16 cellular contexts compared by ENCODE assay signal in the genomic region with DNA sequence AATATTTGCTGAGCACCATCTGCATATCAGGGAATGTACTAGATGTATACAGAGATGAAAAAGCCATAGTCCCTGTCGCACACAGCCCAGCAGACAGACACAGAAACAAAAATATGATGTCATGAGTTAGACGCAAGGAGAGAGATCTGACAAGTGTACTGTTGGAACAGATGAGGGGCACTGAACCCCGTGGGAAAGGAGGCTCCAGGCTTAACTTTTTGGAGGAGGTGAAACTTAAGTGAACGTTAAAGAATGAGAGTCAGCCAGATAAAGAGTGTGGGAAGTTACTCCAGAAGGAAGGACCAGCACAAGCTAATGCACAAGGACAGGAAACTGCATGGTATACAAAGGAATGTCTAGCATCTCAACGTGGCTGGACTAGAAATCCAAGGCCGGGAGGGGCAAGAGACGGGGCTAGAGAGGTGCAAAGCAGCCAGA. TPM values are rescaled to one million over a fixed set of nuclear protein-coding genes. Genes with fewer than 3 reads are reported as not detected.
DNase-seq lines count a peak whose midpoint lies in the region; ATAC-seq and TF ChIP-seq lines count a peak whose summit lies in the region.
"Had no signal": no experiment of that assay in that cellular context is flagged by ENCODE, and none has a peak within 500 bp of the region (broad histone marks: within the 10 kb centered on the region; RNA-seq: fewer than 3 reads in every experiment).

No MANE protein-coding gene starts in this region.

- intact Hi-C loops in CD8-positive, alpha-beta T cell (cut with DNase I, micrococcal nuclease) = loop anchor here in 1 of 2 experiments (1.0 to 10.0 kb wide), 2 partner anchors 70 to 113 kb away; no protein-coding TSS in a partner anchor
- intact Hi-C loops in PC-3 (cut with micrococcal nuclease) = no loop called here

- no peak for DNase-seq in CD8-positive, alpha-beta T cell
- DNase-seq in RWPE2 (ENCODE audit: low spot score) (no peak), fibroblast of lung (ENCODE audit: low read depth in 2 of 2) (peak in 1 of 2 donors; percentile 92), osteoblast (ENCODE audit: insufficient read length, low spot score, missing footprints) (peak; percentile 86), inferior parietal cortex (ENCODE audit: extremely low spot score) (no peak), PC-3 (no peak)
- DNase-seq in activated CD8-positive, alpha-beta memory T cell treated with anti-CD3 and anti-CD28 coated beads, Interleukin-2, amount 50 U/mL, for 48 hours = no peak
- DNase-seq: esophagus squamous epithelium, NCI-H1694 treated with DMSO at 0.1 percent for 48 hours, NCI-H524 had no signal

- H3K9ac ChIP-seq in fibroblast of lung (ENCODE audit: insufficient read depth, low read length) (no peak overlapping the region), PC-3 (ENCODE audit: low read length) (no peak overlapping the region)

- H3K4me3 Mint-ChIP-seq in CD8-positive, alpha-beta T cell = no peak overlapping the region
- H3K4me3 Mint-ChIP-seq: activated T-helper 1 cell treated with anti-CD3 and anti-CD28 coated beads, Interleukin-12 subunit alpha, Interleukin-12 subunit beta, Interleukin-2, Interleukin-4 antibody, amounts not matched to agents 30 ng/mL and 10 ng/mL and 1 ng/mL, durations not matched to agents 14 hours and 24 hours and 36 hours; stimulated activated effector memory CD8-positive, alpha-beta T cell treated with anti-CD3 and anti-CD28 coated beads, Interleukin-12 subunit alpha, Interleukin-12 subunit beta, amount 100 ng/mL, for 72 hours had no signal

- peaks cover 10% of the 10 kb centered on the region for H3K36me3 Mint-ChIP-seq in CD8-positive, alpha-beta T cell
- H3K36me3 Mint-ChIP-seq: stimulated activated effector memory CD8-positive, alpha-beta T cell treated with anti-CD3 and anti-CD28 coated beads, Interleukin-12 subunit alpha, Interleukin-12 subunit beta, amount 100 ng/mL, for 72 hours had no signal

- no peak for TF ChIP-seq CTCF in CD8-positive, alpha-beta T cell (IDR thresholded peaks at IDR 0.05)
- TF ChIP-seq CTCF in RWPE2 (IDR thresholded peaks at IDR 0.05; ENCODE audit: poor library complexity, severe bottlenecking) = no peak
- TF ChIP-seq CTCF in fibroblast of lung (conservative IDR thresholded peaks at IDR 0.05 in 1 of 2, IDR thresholded peaks at IDR 0.05 in 1 of 2; ENCODE audit: low read depth in 1 of 2, low read length in 2 of 2) = no peak
- no peak for TF ChIP-seq CTCF in osteoblast (IDR thresholded peaks at IDR 0.05; ENCODE audit: extremely low read depth, low read depth, low read length)
- no peak for TF ChIP-seq CTCF in PC-3 (conservative IDR thresholded peaks at IDR 0.05; ENCODE audit: low read depth, low read length)

- no peak for ATAC-seq in CD8-positive, alpha-beta T cell
- ATAC-seq in RWPE2 (ENCODE audit: low read depth) (no peak), HG03175 (IDR thresholded peaks at IDR 0.05; ENCODE audit: unreplicated experiment) (no peak), PC-3 (no peak)
- ATAC-seq: GM12878, Panc1 had no signal

- H3K27ac ChIP-seq in CD8-positive, alpha-beta T cell (ENCODE audit: low read depth, low read length) = no peak overlapping the region
- peak overlapping the region; percentile 98 for H3K27ac ChIP-seq in RWPE2 (ENCODE audit: poor library complexity, severe bottlenecking)
- H3K27ac ChIP-seq in fibroblast of lung (ENCODE audit: insufficient read depth, low read length) = peak overlapping the region; percentile 24
- H3K27ac ChIP-seq in osteoblast (ENCODE audit: low read depth, low read length) = peak overlapping the region; percentile 91
- no peak overlapping the region for H3K27ac ChIP-seq in PC-3 (ENCODE audit: low read length)
- H3K27ac ChIP-seq: vagina had no signal

- H3K79me2 ChIP-seq in fibroblast of lung (ENCODE audit: control insufficient read depth, insufficient read depth, low read length) = peaks cover 24% of the 10 kb centered on the region
- peaks cover 27% of the 10 kb centered on the region for H3K79me2 ChIP-seq in osteoblast (ENCODE audit: insufficient read depth, low read length)
- H3K79me2 ChIP-seq in PC-3 (ENCODE audit: low read length) = peaks cover 28% of the 10 kb centered on the region

- CTCF ChIA-PET in CD8-positive, alpha-beta T cell (lab: Charles Lee) = interaction anchor here (1.1 to 2.1 kb wide), 4 partner anchors 18 to 70 kb away, joined by 3 to 8 read pairs (median 5); no protein-coding TSS in a partner anchor
- CTCF ChIA-PET in PC-3 (lab: Charles Lee) = no interaction called here

- H3K4me1 ChIP-seq in CD8-positive, alpha-beta T cell (ENCODE audit: insufficient read depth, low read length) = peaks cover 23% of the 10 kb centered on the region
- H3K4me1 ChIP-seq in RWPE2 (ENCODE audit: insufficient read depth, poor library complexity, severe bottlenecking) = peaks cover 26% of the 10 kb centered on the region
- H3K4me1 ChIP-seq in fibroblast of lung (ENCODE audit: control insufficient read depth, extremely low read depth, insufficient read depth, low read length) = peaks cover 33% of the 10 kb centered on the region
- H3K4me1 ChIP-seq in osteoblast (ENCODE audit: insufficient read depth, low read length) = peaks cover 43% of the 10 kb centered on the region
- peaks cover 17% of the 10 kb centered on the region for H3K4me1 ChIP-seq in PC-3 (ENCODE audit: insufficient read depth, low read length)

- no TSS peak for BruUV-seq in PC-3 (replicated peaks; lab: Mats Ljungman, UMichigan)

- no peaks in the 10 kb centered on the region for H3K27me3 ChIP-seq in CD8-positive, alpha-beta T cell (ENCODE audit: insufficient read depth, low read length)
- H3K27me3 ChIP-seq in RWPE2 (ENCODE audit: insufficient read depth, poor library complexity, severe bottlenecking) (no peaks in the 10 kb centered on the region), fibroblast of lung (ENCODE audit: control insufficient read depth, insufficient read depth, low read length) (no peaks in the 10 kb centered on the region), osteoblast (ENCODE audit: insufficient read depth, low read length) (no peaks in the 10 kb centered on the region), PC-3 (ENCODE audit: low read length) (no peaks in the 10 kb centered on the region)
- H3K27me3 ChIP-seq: esophagus squamous epithelium, vagina had no signal

- H2AFZ ChIP-seq in fibroblast of lung (ENCODE audit: low read length) (no peak overlapping the region), osteoblast (ENCODE audit: low read length) (no peak overlapping the region), PC-3 (ENCODE audit: low read length) (no peak overlapping the region)

- H3K9me2 ChIP-seq in PC-3 (replicated peaks; ENCODE audit: low read length) = no peaks in the 10 kb centered on the region

- H3K27ac Mint-ChIP-seq in CD8-positive, alpha-beta T cell = peak overlapping the region; percentile 83
- H3K27ac Mint-ChIP-seq: activated T-helper 1 cell treated with anti-CD3 and anti-CD28 coated beads, Interleukin-12 subunit alpha, Interleukin-12 subunit beta, Interleukin-2, Interleukin-4 antibody, amounts not matched to agents 30 ng/mL and 10 ng/mL and 1 ng/mL, durations not matched to agents 14 hours and 24 hours and 36 hours; stimulated activated effector memory CD8-positive, alpha-beta T cell treated with anti-CD3 and anti-CD28 coated beads, Interleukin-12 subunit alpha, Interleukin-12 subunit beta, amount 100 ng/mL, for 72 hours had no signal

- peaks cover 36% of the 10 kb centered on the region for H3K4me1 Mint-ChIP-seq in CD8-positive, alpha-beta T cell (ENCODE audit: low read depth)

- H3K4me2 ChIP-seq in fibroblast of lung (ENCODE audit: extremely low read depth, insufficient read depth, low read length) (peak overlapping the region; percentile 42), osteoblast (ENCODE audit: insufficient read depth, low read length) (peak overlapping the region; percentile 22), PC-3 (ENCODE audit: low read length) (no peak overlapping the region)

- no peaks in the 10 kb centered on the region for H3K9me3 ChIP-seq in CD8-positive, alpha-beta T cell (ENCODE audit: low read length)
- H3K9me3 ChIP-seq in RWPE2 (ENCODE audit: severe bottlenecking) = no peaks in the 10 kb centered on the region
- no peaks in the 10 kb centered on the region for H3K9me3 ChIP-seq in fibroblast of lung (ENCODE audit: control insufficient read depth, insufficient read depth, low read depth, low read length)
- no peaks in the 10 kb centered on the region for H3K9me3 ChIP-seq in osteoblast (ENCODE audit: low read depth, low read length)
- H3K9me3 ChIP-seq in PC-3 (ENCODE audit: low read length) = no peaks in the 10 kb centered on the region
- H3K9me3 ChIP-seq: esophagus squamous epithelium, vagina had no signal

- H3K27me3 Mint-ChIP-seq in CD8-positive, alpha-beta T cell (ENCODE audit: low read depth) = no peaks in the 10 kb centered on the region

- H4K20me1 ChIP-seq in fibroblast of lung (ENCODE audit: control insufficient read depth, extremely low read depth, insufficient read depth, low read length) (no peaks in the 10 kb centered on the region), osteoblast (ENCODE audit: insufficient read depth, low read length) (no peaks in the 10 kb centered on the region), PC-3 (ENCODE audit: low read length) (peaks cover 9% of the 10 kb centered on the region)

- H3K4me3 ChIP-seq in CD8-positive, alpha-beta T cell (ENCODE audit: low read depth, low read length) = no peak overlapping the region
- H3K4me3 ChIP-seq in RWPE2 (ENCODE audit: severe bottlenecking) = no peak overlapping the region
- H3K4me3 ChIP-seq in fibroblast of lung (replicated peaks in 1 of 4; ENCODE audit: control extremely low read depth in 1 of 4, insufficient read depth in 1 of 4, low read depth in 3 of 4, low read length in 4 of 4) = no peak overlapping the region
- H3K4me3 ChIP-seq in osteoblast (ENCODE audit: insufficient read depth, low read length) = peak overlapping the region; percentile 21
- H3K4me3 ChIP-seq in PC-3 (ENCODE audit: low read length) = no peak overlapping the region
- H3K4me3 ChIP-seq: esophagus squamous epithelium, GM12878, vagina had no signal

- no peaks in the 10 kb centered on the region for H3K9me3 Mint-ChIP-seq in CD8-positive, alpha-beta T cell
- H3K9me3 Mint-ChIP-seq: activated T-helper 1 cell treated with anti-CD3 and anti-CD28 coated beads, Interleukin-12 subunit alpha, Interleukin-12 subunit beta, Interleukin-2, Interleukin-4 antibody, amounts not matched to agents 30 ng/mL and 10 ng/mL and 1 ng/mL, durations not matched to agents 14 hours and 24 hours and 36 hours; stimulated activated effector memory CD8-positive, alpha-beta T cell treated with anti-CD3 and anti-CD28 coated beads, Interleukin-12 subunit alpha, Interleukin-12 subunit beta, amount 100 ng/mL, for 72 hours had no signal

- POLR2A ChIA-PET in CD8-positive, alpha-beta T cell (lab: Charles Lee) = interaction anchor here (0.5 to 1.0 kb wide), 2 partner anchors 56 to 169 kb away, joined by 3 to 4 read pairs; no protein-coding TSS in a partner anchor
- POLR2A ChIA-PET in PC-3 (lab: Charles Lee; ENCODE audit: unreplicated experiment) = no interaction called here

- H3K36me3 ChIP-seq in CD8-positive, alpha-beta T cell (ENCODE audit: insufficient read depth, low read length) = no peaks in the 10 kb centered on the region
- H3K36me3 ChIP-seq in RWPE2 (ENCODE audit: low read depth) (peaks cover 20% of the 10 kb centered on the region), fibroblast of lung (ENCODE audit: control insufficient read depth, insufficient read depth, low read length) (peaks cover 3% of the 10 kb centered on the region), osteoblast (ENCODE audit: insufficient read depth, low read length) (peaks cover 10% of the 10 kb centered on the region), PC-3 (ENCODE audit: low read depth, low read length) (peaks cover 4% of the 10 kb centered on the region; the same call in 1 of the 2 replicates)
- H3K36me3 ChIP-seq: esophagus squamous epithelium, vagina had no signal

- H3F3A ChIP-seq in PC-3 (ENCODE audit: low read length, unreplicated experiment) = no peaks in the 10 kb centered on the region

RNA-seq across cellular contexts. Expression of a gene that starts 2.5 kb away (rescaled TPM):
- total RNA-seq in CD8-positive, alpha-beta T cell = 100 to 1,000 TPM; 153 to 161 TPM
- total RNA-seq in fibroblast of lung (178 and 254 TPM in 2 replicates), osteoblast (444 and 447 TPM in 2 replicates), PC-3 (2014; rRNA removed) (303 and 400 TPM in 2 replicates)
- 578 and 729 TPM in 2 replicates for polyA plus RNA-seq in fibroblast of lung
- polyA plus RNA-seq in fibroblast of lung (2012) = 491 and 638 TPM in 2 replicates
- 1,123 and 1,490 TPM in 2 replicates for polyA minus RNA-seq in fibroblast of lung (ENCODE audit: low replicate concordance)

Comparison
In these comparisons a context has a peak if more than half of its experiments do, and no peak if none do; other contexts are left out.
1. H3K27ac ChIP-seq: peak in RWPE2 (single experiment), fibroblast of lung (single experiment) and osteoblast (single experiment); none in CD8-positive, alpha-beta T cell (single experiment) and PC-3 (single experiment).